In genomic region chr17:75874323-75875181, GRCh38 we compare ENCODE assay signal across 14 cellular contexts. TPM values are rescaled to one million over a fixed set of nuclear protein-coding genes. Genes with fewer than 3 reads are reported as not detected.
DNase-seq lines count a peak whose midpoint lies in the region; ATAC-seq lines count a peak whose summit lies in the region.
"Had no signal": no experiment of that assay in that cellular context is flagged by ENCODE, and none has a peak within 500 bp of the region (broad histone marks: within the 10 kb centered on the region; RNA-seq: fewer than 3 reads in every experiment).

No MANE protein-coding gene starts in this region.

- no peak for ATAC-seq in GM21717 (IDR thresholded peaks at IDR 0.05; ENCODE audit: unreplicated experiment)
- ATAC-seq: stimulated activated naive B cell treated with anti-CD40 and anti-IgM and Interleukin-4, amounts not matched to agents 10 μg/mL and 1 μg/mL and 100 μg/mL, for 72 hours had no signal

- no peaks in the 10 kb centered on the region for H3K36me3 ChIP-seq in CD4-positive, alpha-beta memory T cell (ENCODE audit: insufficient read depth, low read length)
- peaks cover 9% of the 10 kb centered on the region for H3K36me3 ChIP-seq in effector memory CD4-positive, alpha-beta T cell (ENCODE audit: control insufficient read depth, insufficient read depth, low read length)

- POLR2A ChIA-PET in CD4-positive, alpha-beta memory T cell (lab: Charles Lee; ENCODE audit: partially characterized antibody) = interaction anchor here (1.0 to 16.3 kb wide), 9 partner anchors 7 to 98 kb away, joined by 4 to 563 read pairs (median 19); partner anchors contain the start of genes MRPL38, TRIM65, UNC13D and UNK

- H3K27ac Mint-ChIP-seq in CD4-positive, alpha-beta memory T cell = peak overlapping the region; percentile 35 to 95 (median 75)
- H3K27ac Mint-ChIP-seq: stimulated activated naive B cell treated with anti-CD40 and anti-IgM and Interleukin-4, amounts not matched to agents 10 μg/mL and 1 μg/mL and 100 μg/mL, for 72 hours had no signal

- intact Hi-C loops in CD4-positive, alpha-beta memory T cell (cut with micrococcal nuclease) = no loop called here

- DNase-seq in CD4-positive, alpha-beta memory T cell = no peak
- DNase-seq in NCI-H226 (peak; percentile 1), cortex of kidney (lab: John Stamatoyannopoulos, UW) (no peak), NAMALWA (ENCODE audit: low spot score) (no peak), DMS53 treated with DMSO at 0.1 percent for 48 hours (lab: John Stamatoyannopoulos, UW; ENCODE audit: unreplicated experiment) (no peak)
- DNase-seq in effector memory CD4-positive, alpha-beta T cell = no peak
- DNase-seq: NCI-H1092; SIG-M5; stimulated activated CD4-positive, alpha-beta T cell treated with anti-CD3 and anti-CD28 coated beads, Interleukin-2, amount 100 ng/mL, for 24 hours; stimulated activated naive B cell treated with anti-CD40 and anti-IgM and Interleukin-4, amounts not matched to agents 10 μg/mL and 1 μg/mL and 100 μg/mL, for 72 hours; WERI-Rb-1 had no signal

- H3K9me3 Mint-ChIP-seq in CD4-positive, alpha-beta memory T cell = no peaks in the 10 kb centered on the region
- H3K9me3 Mint-ChIP-seq: stimulated activated naive B cell treated with anti-CD40 and anti-IgM and Interleukin-4, amounts not matched to agents 10 μg/mL and 1 μg/mL and 100 μg/mL, for 72 hours had no signal

- peaks cover 57% of the 10 kb centered on the region for H3K4me1 ChIP-seq in CD4-positive, alpha-beta memory T cell (ENCODE audit: insufficient read depth, low read length)
- peaks cover 54% of the 10 kb centered on the region for H3K4me1 ChIP-seq in effector memory CD4-positive, alpha-beta T cell (ENCODE audit: control insufficient read depth, insufficient read depth, low read length, poor library complexity, severe bottlenecking)

- H3K27me3 Mint-ChIP-seq in CD4-positive, alpha-beta memory T cell = no peaks in the 10 kb centered on the region

- H3K27ac ChIP-seq in CD4-positive, alpha-beta memory T cell (ENCODE audit: low read depth, low read length) = no peak overlapping the region
- peak overlapping the region; percentile 74 for H3K27ac ChIP-seq in effector memory CD4-positive, alpha-beta T cell (ENCODE audit: insufficient read depth, low read length, poor library complexity, severe bottlenecking)
- H3K27ac ChIP-seq in skin epidermis = peak overlapping the region in 18 of 21 experiments; percentile 81 to 99 (median 94)

- no peak overlapping the region for H3K4me3 ChIP-seq in CD4-positive, alpha-beta memory T cell (ENCODE audit: low read length in 2 of 2)
- no peak overlapping the region for H3K4me3 ChIP-seq in effector memory CD4-positive, alpha-beta T cell (ENCODE audit: insufficient read depth, low read depth, low read length, poor library complexity, severe bottlenecking)
- H3K4me3 ChIP-seq in skin epidermis = no peak overlapping the region
- H3K4me3 ChIP-seq: lung had no signal

- H3K4me3 Mint-ChIP-seq in CD4-positive, alpha-beta memory T cell = peak overlapping the region in 4 of 8 donors; percentile 29 to 61 (median 44)
- H3K4me3 Mint-ChIP-seq: stimulated activated naive B cell treated with anti-CD40 and anti-IgM and Interleukin-4, amounts not matched to agents 10 μg/mL and 1 μg/mL and 100 μg/mL, for 72 hours had no signal

- CTCF ChIA-PET in CD4-positive, alpha-beta memory T cell (lab: Charles Lee; ENCODE audit: partially characterized antibody) = interaction anchor here (0.6 to 14.1 kb wide), 6 partner anchors 16 to 551 kb away, joined by 3 to 266 read pairs (median 9); partner anchors contain the start of genes TRIM65, UNK and WBP2

- no peaks in the 10 kb centered on the region for H3K27me3 ChIP-seq in CD4-positive, alpha-beta memory T cell (ENCODE audit: insufficient read depth, low read length)
- no peaks in the 10 kb centered on the region for H3K27me3 ChIP-seq in effector memory CD4-positive, alpha-beta T cell (replicated peaks; ENCODE audit: control insufficient read depth, insufficient read depth, low read length, poor library complexity, severe bottlenecking)

- no peaks in the 10 kb centered on the region for H3K9me3 ChIP-seq in CD4-positive, alpha-beta memory T cell (ENCODE audit: control insufficient read depth in 1 of 2, low read length in 2 of 2)
- H3K9me3 ChIP-seq in effector memory CD4-positive, alpha-beta T cell (ENCODE audit: control insufficient read depth, low read length) = no peaks in the 10 kb centered on the region

- peaks cover 0 to 8% of the 10 kb centered on the region in 2 donors for H3K36me3 Mint-ChIP-seq in CD4-positive, alpha-beta memory T cell
- H3K36me3 Mint-ChIP-seq: stimulated activated naive B cell treated with anti-CD40 and anti-IgM and Interleukin-4, amounts not matched to agents 10 μg/mL and 1 μg/mL and 100 μg/mL, for 72 hours had no signal

- H3K4me1 Mint-ChIP-seq in CD4-positive, alpha-beta memory T cell = peaks cover 30 to 59% (median 44%) of the 10 kb centered on the region in 4 donors

RNA-seq across cellular contexts. Expression of gene TRIM47, which starts 3.8 kb away (rescaled TPM):
- total RNA-seq in CD4-positive, alpha-beta memory T cell = 10 to 100 TPM; 17.5 to 22.6 TPM
- 10 to 100 TPM; 11.2 to 26.8 TPM for polyA plus RNA-seq in CD4-positive, alpha-beta memory T cell

RNA-seq across cellular contexts. Expression of gene WBP2, which starts 19.4 kb away (rescaled TPM):
- total RNA-seq in CD4-positive, alpha-beta memory T cell = 100 to 1,000 TPM; 159 to 160 TPM
- 100 to 1,000 TPM in 1 of 2 donors, 10 to 100 TPM in 1; 80.3 to 127 TPM for polyA plus RNA-seq in CD4-positive, alpha-beta memory T cell

RNA-seq across cellular contexts. Expression of gene TRIM65, which starts 22.2 kb away (rescaled TPM):
- 10 to 100 TPM; 36.5 to 36.9 TPM for total RNA-seq in CD4-positive, alpha-beta memory T cell
- polyA plus RNA-seq in CD4-positive, alpha-beta memory T cell = 10 to 100 TPM; 17.7 to 28.8 TPM

RNA-seq across cellular contexts. Expression of gene MRPL38, which starts 30.1 kb away (rescaled TPM):
- total RNA-seq in CD4-positive, alpha-beta memory T cell = 100 to 1,000 TPM; 126 to 142 TPM
- polyA plus RNA-seq in CD4-positive, alpha-beta memory T cell = 10 to 100 TPM; 59.1 to 89.0 TPM

RNA-seq across cellular contexts. Expression of gene UNC13D, which starts 30.3 kb away (rescaled TPM):
- total RNA-seq in CD4-positive, alpha-beta memory T cell = 100 to 1,000 TPM; 161 to 171 TPM
- polyA plus RNA-seq in CD4-positive, alpha-beta memory T cell = 10 to 100 TPM; 39.6 to 78.9 TPM
